In genomic region chr2:37459095-37459981, GRCh38 we compare ENCODE assay signal across 10 cellular contexts.
A peak's percentile ranks its signal among the peaks of the same experiment; 100 is the strongest.
DNase-seq lines count a peak whose midpoint lies in the region; ATAC-seq and TF ChIP-seq lines count a peak whose summit lies in the region.
"Had no signal": no experiment of that assay in that cellular context is flagged by ENCODE, and none has a peak within 500 bp of the region (broad histone marks: within the 10 kb centered on the region; RNA-seq: fewer than 3 reads in every experiment).

No MANE protein-coding gene starts in this region.

- peaks cover 59% of the 10 kb centered on the region for H3K4me1 ChIP-seq in ACC112 (ENCODE audit: control insufficient read depth, insufficient read depth, low read length, unreplicated experiment)
- peaks cover 30% of the 10 kb centered on the region for H3K4me1 ChIP-seq in IMR-90 (ENCODE audit: control insufficient read depth, insufficient read depth, low read length)
- peaks cover 3% of the 10 kb centered on the region for H3K4me1 ChIP-seq in mesenchymal stem cell (ENCODE audit: control insufficient read depth, insufficient read depth, low read depth, low read length)
- H3K4me1 ChIP-seq: pancreas had no signal

- peak; percentile 21 for ATAC-seq in IMR-90 (ENCODE audit: low read depth)
- ATAC-seq in central memory CD8-positive, alpha-beta T cell (replicated peaks; ENCODE audit: extremely low read depth, poor library complexity, severe bottlenecking), result no peak
- ATAC-seq in GM21528 (IDR thresholded peaks at IDR 0.05; ENCODE audit: low FRiP score, unreplicated experiment), result no peak
- ATAC-seq in HG02610 (IDR thresholded peaks at IDR 0.05; ENCODE audit: unreplicated experiment), result no peak

- peaks cover 6% of the 10 kb centered on the region for H3K9me3 Mint-ChIP-seq in central memory CD8-positive, alpha-beta T cell

- peak overlapping the region; percentile 89 for H2BK20ac ChIP-seq in IMR-90 (ENCODE audit: low read depth, low read length)

- H3K14ac ChIP-seq in IMR-90 (replicated peaks; ENCODE audit: low read depth, low read length), result peak overlapping the region; percentile 69; the same call in 1 of the 2 replicates
- H3K14ac ChIP-seq in mesenchymal stem cell (ENCODE audit: low read length in 2 of 2), result no peak overlapping the region

- H2AK5ac ChIP-seq in IMR-90 (ENCODE audit: low read depth, low read length), result no peak overlapping the region
- no peak overlapping the region for H2AK5ac ChIP-seq in mesenchymal stem cell (ENCODE audit: low read length, severe bottlenecking)

- no peaks in the 10 kb centered on the region for H3K27me3 ChIP-seq in ACC112 (ENCODE audit: insufficient read depth, low read length)
- H3K27me3 ChIP-seq in IMR-90 (ENCODE audit: control insufficient read depth, insufficient read depth, low read length), result no peaks in the 10 kb centered on the region
- no peaks in the 10 kb centered on the region for H3K27me3 ChIP-seq in mesenchymal stem cell (ENCODE audit: control insufficient read depth in 1 of 2, insufficient read depth in 1 of 2, low read length in 2 of 2)
- H3K27me3 ChIP-seq: pancreas had no signal

- peak overlapping the region; percentile 25; the same call in 1 of the 2 replicates for H3K56ac ChIP-seq in IMR-90 (ENCODE audit: extremely low read depth, insufficient read depth, low read length)

- TF ChIP-seq CTCF in IMR-90 (conservative IDR thresholded peaks at IDR 0.05; ENCODE audit: low read depth, low read length), result no peak

- dilution Hi-C loops in IMR-90 (cut with HindIII; ENCODE audit: low sequenced_read_pairs, unreplicated experiment), result no loop called here

- H2BK120ac ChIP-seq in IMR-90 (ENCODE audit: low read depth, low read length) (peak overlapping the region; percentile 64), mesenchymal stem cell (ENCODE audit: low read depth, low read length) (no peak overlapping the region)

- no peak for TF ChIP-seq RAD21 in IMR-90 (IDR thresholded peaks at IDR 0.05; ENCODE audit: low read length)

- peak overlapping the region; percentile 85 for H2BK5ac ChIP-seq in IMR-90 (ENCODE audit: low read depth, low read length, poor library complexity, severe bottlenecking)
- no peak overlapping the region for H2BK5ac ChIP-seq in mesenchymal stem cell (ENCODE audit: low read depth, low read length, poor library complexity, severe bottlenecking)

- H2BK12ac ChIP-seq in mesenchymal stem cell (ENCODE audit: low read length in 2 of 2), result no peak overlapping the region

- H3K79me2 ChIP-seq in ACC112 (ENCODE audit: control insufficient read depth, insufficient read depth, low read length, unreplicated experiment), result no peaks in the 10 kb centered on the region

- H3K4me2 ChIP-seq in IMR-90 (ENCODE audit: low read depth, low read length) (peak overlapping the region; percentile 26; the same call in 1 of the 2 replicates), mesenchymal stem cell (ENCODE audit: low read length, poor library complexity, severe bottlenecking) (no peak overlapping the region)

- H3K79me1 ChIP-seq in IMR-90 (ENCODE audit: low read depth in 1 of 2, low read length in 2 of 2), result peaks cover 0 to 6% of the 10 kb centered on the region in 2 experiments; a peak in 2 of 4 replicates
- no peaks in the 10 kb centered on the region for H3K79me1 ChIP-seq in mesenchymal stem cell (replicated peaks; ENCODE audit: low read length, poor library complexity, severe bottlenecking)

- H3K4me3 ChIP-seq in ACC112 (ENCODE audit: low read depth, low read length) (peak overlapping the region; percentile 30; the same call in 1 of the 2 replicates), IMR-90 (ENCODE audit: insufficient read depth, low read depth, low read length) (no peak overlapping the region), mesenchymal stem cell (ENCODE audit: insufficient read depth in 1 of 2, low read depth in 1 of 2, low read length in 2 of 2) (no peak overlapping the region)
- H3K4me3 ChIP-seq: pancreas had no signal

- H3K27ac ChIP-seq in ACC112 (ENCODE audit: low read depth, low read length), result peak overlapping the region; percentile 96
- H3K27ac ChIP-seq in IMR-90 (ENCODE audit: insufficient read depth, low read length), result peak overlapping the region; percentile 91; the same call in 1 of the 2 replicates
- H3K27ac ChIP-seq in mesenchymal stem cell (ENCODE audit: low read length, poor library complexity, severe bottlenecking), result no peak overlapping the region
- H3K27ac ChIP-seq: pancreas, WERI-Rb-1 had no signal

- H3K27me3 Mint-ChIP-seq in central memory CD8-positive, alpha-beta T cell, result no peaks in the 10 kb centered on the region

- H4K91ac ChIP-seq in IMR-90 (ENCODE audit: insufficient read depth, low read depth, low read length) (peak overlapping the region; percentile 67), mesenchymal stem cell (ENCODE audit: low read length) (no peak overlapping the region)

- H2BK15ac ChIP-seq in IMR-90 (ENCODE audit: low read depth, low read length) (peak overlapping the region; percentile 34; the same call in 2 of the 3 replicates), mesenchymal stem cell (ENCODE audit: low read depth, poor library complexity, severe bottlenecking) (no peak overlapping the region)

- H3K4me1 Mint-ChIP-seq in central memory CD8-positive, alpha-beta T cell, result peaks cover 53% of the 10 kb centered on the region

- H3K9me3 ChIP-seq in IMR-90 (ENCODE audit: control insufficient read depth, insufficient read depth, low read length) (no peaks in the 10 kb centered on the region), mesenchymal stem cell (ENCODE audit: control insufficient read depth, low read length) (no peaks in the 10 kb centered on the region)
- H3K9me3 ChIP-seq: pancreas had no signal

- no peak overlapping the region for H3K9ac ChIP-seq in IMR-90 (ENCODE audit: low read depth, low read length)
- H3K9ac ChIP-seq in mesenchymal stem cell (ENCODE audit: low read length), result peak overlapping the region; percentile 74

- H3K36me3 ChIP-seq in ACC112 (ENCODE audit: insufficient read depth, low read length) (no peaks in the 10 kb centered on the region), IMR-90 (ENCODE audit: control insufficient read depth, insufficient read depth, low read length) (no peaks in the 10 kb centered on the region), mesenchymal stem cell (ENCODE audit: control insufficient read depth in 1 of 2, insufficient read depth in 2 of 2, low read depth in 1 of 2, low read length in 2 of 2) (no peaks in the 10 kb centered on the region)
- H3K36me3 ChIP-seq: pancreas, WERI-Rb-1 had no signal

- peak overlapping the region; percentile 67 for H3K23ac ChIP-seq in IMR-90 (ENCODE audit: low read depth, low read length)
- no peak overlapping the region for H3K23ac ChIP-seq in mesenchymal stem cell (ENCODE audit: low read length in 2 of 2)

- in situ Hi-C loops in IMR-90 (cut with MboI; ENCODE audit: low sequenced_read_pairs) (no loop called here), ACHN (cut with HindIII; ENCODE audit: low pct_ligation_motif_present, low pct_unique_long_range_greater_than_20kb, low sequenced_read_pairs) (no loop called here)

- no peak for TF ChIP-seq POLR2A in IMR-90 (IDR thresholded peaks at IDR 0.05; ENCODE audit: low read depth, low read length)

- H4K20me1 ChIP-seq in IMR-90 (ENCODE audit: insufficient read depth, low read length), result peaks cover 9% of the 10 kb centered on the region; the same call in 1 of the 2 replicates

- no TSS peak for BruUV-seq in IMR-90 (replicated peaks; lab: Mats Ljungman, UMichigan)

- H4K8ac ChIP-seq in IMR-90 (ENCODE audit: low read depth in 2 of 2, low read length in 2 of 2), result peak overlapping the region; percentile 12 to 58; a peak in 3 of 4 replicates
- no peak overlapping the region for H4K8ac ChIP-seq in mesenchymal stem cell (ENCODE audit: low read length)

- H2AFZ ChIP-seq in ACC112 (ENCODE audit: low read length, unreplicated experiment), result no peak overlapping the region
- H2AFZ ChIP-seq in IMR-90 (replicated peaks; ENCODE audit: low read length, poor library complexity), result no peak overlapping the region
- H2AFZ ChIP-seq in mesenchymal stem cell (ENCODE audit: low read depth, low read length), result no peak overlapping the region

- peak overlapping the region; percentile 70; the same call in 1 of the 2 replicates for H4K5ac ChIP-seq in IMR-90 (ENCODE audit: low read depth, low read length)

- peaks cover 20% of the 10 kb centered on the region; the same call in 1 of the 2 replicates for H3K9me1 ChIP-seq in IMR-90 (ENCODE audit: insufficient read depth, low read length)

- peak overlapping the region; percentile 90; the same call in 1 of the 2 replicates for H3K4ac ChIP-seq in IMR-90 (ENCODE audit: low read depth, low read length)
- no peak overlapping the region for H3K4ac ChIP-seq in mesenchymal stem cell (ENCODE audit: low read depth in 1 of 2, low read length in 2 of 2)

- WGBS in IMR-90 (ENCODE audit: extremely low coverage in 2 of 2, insufficient read length in 1 of 2), 2 experiments, result no CpG with 5 or more reads among the region's 3 CpGs
- 73% methylated on average over 2 of the region's 3 CpGs for WGBS in mesenchymal stem cell

- H3K18ac ChIP-seq in IMR-90 (ENCODE audit: low read depth, low read length), result peak overlapping the region; percentile 75; the same call in 1 of the 2 replicates
- H3K18ac ChIP-seq in mesenchymal stem cell (ENCODE audit: low read depth in 1 of 2, low read length in 2 of 2), result peak overlapping the region in 1 of 2 experiments; percentile 85

- peaks cover 4% of the 10 kb centered on the region for H3K36me3 Mint-ChIP-seq in central memory CD8-positive, alpha-beta T cell (ENCODE audit: insufficient read depth)

- DNase-seq in IMR-90 (peak; percentile 89), mesenchymal stem cell (peak; percentile 79), NOMO-1 treated with dmso at 0.1 percent for 144 hours (lab: John Stamatoyannopoulos, UW; ENCODE audit: unreplicated experiment) (no peak), ACHN (no peak)
- DNase-seq in central memory CD8-positive, alpha-beta T cell (ENCODE audit: low spot score in 2 of 2), result no peak
- DNase-seq: pancreas, WERI-Rb-1 had no signal

- no peak overlapping the region for H3K4me3 Mint-ChIP-seq in central memory CD8-positive, alpha-beta T cell

- POLR2A ChIA-PET in IMR-90 (lab: Charles Lee; ENCODE audit: unreplicated experiment), result no interaction called here

- intact Hi-C loops in IMR-90 (cut with micrococcal nuclease), result no loop called here

- peak overlapping the region; percentile 21 for H3K27ac Mint-ChIP-seq in central memory CD8-positive, alpha-beta T cell (ENCODE audit: low read depth)

- CTCF ChIA-PET in IMR-90 (lab: Yijun Ruan, JAX), result interaction anchor here (0.5 to 0.6 kb wide), 2 partner anchors 14 to 830 kb away, joined by 4 to 5 read pairs; no protein-coding TSS in a partner anchor

- H2AK9ac ChIP-seq in IMR-90 (replicated peaks; ENCODE audit: low read depth, low read length, poor library complexity), result no peak overlapping the region

TF ChIP-seq in IMR-90, 13 proteins besides CTCF, POLR2A, EP300 and RAD21:
- TF ChIP-seq CEBPB (IDR thresholded peaks at IDR 0.05; ENCODE audit: low read depth, low read length), result peak; percentile 75
- TF ChIP-seq FOS (IDR thresholded peaks at IDR 0.05; ENCODE audit: low read depth, low read length), result 0 out of 2 replicates have a peak, but pooled peaks have one; percentile 32
- no peak for TF ChIP-seq MAZ (IDR thresholded peaks at IDR 0.05; ENCODE audit: borderline replicate concordance, low read depth, low read length)
- TF ChIP-seq CHD1 (IDR thresholded peaks at IDR 0.05; ENCODE audit: low read depth, low read length), result no peak

Comparison
In these comparisons a context has a peak if more than half of its experiments do, and no peak if none do; other contexts are left out.
1. DNase-seq: peak in IMR-90 (single experiment) and mesenchymal stem cell (single experiment); none in central memory CD8-positive, alpha-beta T cell (0 of 2), NOMO-1 treated with dmso at 0.1 percent for 144 hours (single experiment) and ACHN (single experiment).